Comparison of ENCODE assay signal across 18 cellular contexts in genomic region chr6:48883116-48883515, GRCh38.
"Had no signal": no experiment of that assay in that cellular context is flagged by ENCODE, and none has a peak within 500 bp of the region (broad histone marks: within the 10 kb centered on the region; RNA-seq: fewer than 3 reads in every experiment).

No MANE protein-coding gene starts in this region.

- H3K9me3 ChIP-seq: colonic mucosa, prostate gland, transverse colon had no signal

- H3K27me3 ChIP-seq: colonic mucosa, transverse colon had no signal

- H3K27me3 Mint-ChIP-seq: activated B cell treated with CpG ODN at 0.5 μM for 24 hours; activated CD8-positive, alpha-beta T cell treated with anti-CD3 and anti-CD28 coated beads for 36 hours had no signal

- H3K4me1 ChIP-seq: colonic mucosa, prostate gland, transverse colon had no signal

- FAIRE-seq: frontal cortex had no signal

- H3K4me3 Mint-ChIP-seq: activated B cell treated with CpG ODN at 0.5 μM for 24 hours; activated CD8-positive, alpha-beta T cell treated with anti-CD3 and anti-CD28 coated beads for 36 hours; activated T-cell treated with anti-CD3 and anti-CD28 coated beads, Interleukin-2, amount 50 U/mL, for 72 hours; nephron had no signal

- H3K27ac Mint-ChIP-seq: activated B cell treated with CpG ODN at 0.5 μM for 24 hours; activated CD8-positive, alpha-beta T cell treated with anti-CD3 and anti-CD28 coated beads for 36 hours; activated naive CD4-positive, alpha-beta T cell treated with anti-CD3 and anti-CD28 coated beads, Interleukin-2, amount 50 U/mL, for 72 hours; activated T-cell treated with anti-CD3 and anti-CD28 coated beads, Interleukin-2, amount 50 U/mL, for 72 hours; nephron had no signal

- H3K4me3 ChIP-seq: colonic mucosa, prostate gland, skin epidermis, transverse colon had no signal

- H3K36me3 Mint-ChIP-seq: activated naive CD4-positive, alpha-beta T cell treated with anti-CD3 and anti-CD28 coated beads, Interleukin-2, amount 50 U/mL, for 72 hours had no signal

- ATAC-seq: activated CD8-positive, alpha-beta T cell treated with anti-CD3 and anti-CD28 coated beads for 36 hours; activated naive CD4-positive, alpha-beta T cell treated with anti-CD3 and anti-CD28 coated beads, Interleukin-2, amount 50 U/mL, for 72 hours; activated T-cell treated with anti-CD3 and anti-CD28 coated beads, Interleukin-2, amount 50 U/mL, for 72 hours; right cardiac atrium had no signal

- H3K9me3 Mint-ChIP-seq: nephron had no signal

- H3K36me3 ChIP-seq: colonic mucosa, prostate gland, transverse colon had no signal

- H3K27ac ChIP-seq: colonic mucosa, prostate gland, skin epidermis, transverse colon had no signal

- H3K4me1 Mint-ChIP-seq: activated B cell treated with CpG ODN at 0.5 μM for 24 hours, nephron had no signal

- DNase-seq: activated B cell treated with CpG ODN at 0.5 μM for 24 hours; activated CD4-positive, alpha-beta T cell treated with anti-CD3 and anti-CD28 coated beads for 48 hours; activated CD8-positive, alpha-beta memory T cell treated with anti-CD3 and anti-CD28 coated beads, Interleukin-2, amount 50 U/mL, for 4 hours; activated CD8-positive, alpha-beta T cell treated with anti-CD3 and anti-CD28 coated beads for 36 hours; activated gamma-delta T cell; activated T-cell treated with anti-CD3 and anti-CD28 coated beads, Interleukin-2, amount 50 U/mL, for 72 hours; colonic mucosa; head of caudate nucleus; right cardiac atrium; stimulated activated CD4-positive, alpha-beta T cell treated with anti-CD3 and anti-CD28 coated beads, Interleukin-15, amount 100 ng/mL, for 24 hours; stimulated activated CD4-positive, alpha-beta T cell treated with anti-CD3 and anti-CD28 coated beads, Interleukin-4, amount 100 ng/mL, for 24 hours; stimulated activated naive CD4-positive, alpha-beta T cell; transverse colon had no signal
